Comparison of ENCODE assay signal across 8 cellular contexts in the genomic region with DNA sequence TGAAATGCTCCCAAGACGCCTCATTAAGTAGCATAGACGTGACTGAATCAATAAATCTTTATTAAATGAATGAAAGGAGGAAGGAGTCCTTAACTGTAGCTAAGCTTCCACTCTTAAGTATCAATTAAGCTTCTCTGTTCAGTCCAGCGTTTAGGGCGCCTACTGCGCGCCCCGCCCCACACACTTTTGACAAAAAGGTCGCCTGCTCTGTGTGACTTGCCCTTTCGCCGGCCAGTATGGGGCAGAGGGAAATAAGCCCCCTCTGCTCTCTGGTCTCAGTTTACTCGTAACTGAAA. TPM values are rescaled to one million over a fixed set of nuclear protein-coding genes. Genes with fewer than 3 reads are reported as not detected.
DNase-seq lines count a peak whose midpoint lies in the region; ATAC-seq and TF ChIP-seq lines count a peak whose summit lies in the region.

No MANE protein-coding gene starts in this region.

- no peaks in the 10 kb centered on the region for H3K27me3 ChIP-seq in liver (ENCODE audit: control insufficient read depth in 4 of 4, insufficient read depth in 4 of 4, low read length in 3 of 4)
- H3K27me3 ChIP-seq in tibial nerve = no peaks in the 10 kb centered on the region

- no peaks in the 10 kb centered on the region for H3K27me3 Mint-ChIP-seq in activated T-cell treated with anti-CD3 and anti-CD28 coated beads, Interleukin-2, amount 50 U/mL, for 4 hours (ENCODE audit: low read depth)

- peak overlapping the region; percentile 77 to 90 for H3K27ac Mint-ChIP-seq in activated naive CD4-positive, alpha-beta T cell treated with anti-CD3 and anti-CD28 coated beads, Interleukin-2, amount 50 U/mL, for 72 hours

- no peaks in the 10 kb centered on the region for H3K9me3 Mint-ChIP-seq in activated T-cell treated with anti-CD3 and anti-CD28 coated beads, Interleukin-2, amount 50 U/mL, for 4 hours
- H3K9me3 Mint-ChIP-seq in activated naive CD4-positive, alpha-beta T cell treated with anti-CD3 and anti-CD28 coated beads, Interleukin-2, amount 50 U/mL, for 72 hours = no peaks in the 10 kb centered on the region

- no peak for TF ChIP-seq EP300 in tibial nerve (IDR thresholded peaks at IDR 0.05)

- ATAC-seq in activated T-cell treated with anti-CD3 and anti-CD28 coated beads, Interleukin-2, amount 50 U/mL, for 4 hours = no peak
- ATAC-seq in activated naive CD4-positive, alpha-beta T cell treated with anti-CD3 and anti-CD28 coated beads, Interleukin-2, amount 50 U/mL, for 72 hours = no peak

- no peaks in the 10 kb centered on the region for H3K36me3 Mint-ChIP-seq in activated T-cell treated with anti-CD3 and anti-CD28 coated beads, Interleukin-2, amount 50 U/mL, for 4 hours (ENCODE audit: insufficient read depth)
- H3K36me3 Mint-ChIP-seq in activated naive CD4-positive, alpha-beta T cell treated with anti-CD3 and anti-CD28 coated beads, Interleukin-2, amount 50 U/mL, for 72 hours = no peaks in the 10 kb centered on the region

- peak overlapping the region; percentile 89 for H3K4me3 Mint-ChIP-seq in activated T-cell treated with anti-CD3 and anti-CD28 coated beads, Interleukin-2, amount 50 U/mL, for 4 hours

- H3K4me3 ChIP-seq in liver (ENCODE audit: low read depth in 1 of 3, low read length in 3 of 3) (peak overlapping the region; percentile 81 to 84 (median 82)), tibial nerve (peak overlapping the region; percentile 61 to 96 (median 89))

- TF ChIP-seq RAD21 in liver (IDR thresholded peaks at IDR 0.05) = no peak

- H3K27ac ChIP-seq in liver (ENCODE audit: low read depth in 1 of 2, low read length in 2 of 2) (peak overlapping the region; percentile 11 to 32), tibial nerve (peak overlapping the region in 3 of 4 donors; percentile 25 to 91 (median 83)), substantia nigra (ENCODE audit: low read depth, low read length, poor library complexity, severe bottlenecking) (no peak overlapping the region)

- H3K36me3 ChIP-seq in liver (ENCODE audit: control insufficient read depth in 4 of 4, insufficient read depth in 3 of 4, low read depth in 1 of 4, low read length in 3 of 4) (peaks cover 0 to 4% (median 1%) of the 10 kb centered on the region in 4 donors), tibial nerve (peaks cover 0 to 15% (median 4%) of the 10 kb centered on the region in 3 donors)

- no peak for DNase-seq in activated T-cell treated with anti-CD3 and anti-CD28 coated beads, Interleukin-2, amount 50 U/mL, for 4 hours
- no peak for DNase-seq in activated T-cell treated with anti-CD3 and anti-CD28 coated beads, Interleukin-2, amount 50 U/mL, for 1 hour
- no peak for DNase-seq in activated naive CD4-positive, alpha-beta T cell treated with anti-CD3 and anti-CD28 coated beads, Interleukin-2, amount 50 U/mL, for 72 hours (ENCODE audit: low spot score in 2 of 2)
- DNase-seq in tibial nerve (ENCODE audit: low spot score in 2 of 2) = no peak
- DNase-seq in substantia nigra (lab: John Stamatoyannopoulos, UW) = no peak
- DNase-seq in NCI-H510A (lab: John Stamatoyannopoulos, UW) = no peak
- DNase-seq in CD1c-positive myeloid dendritic cell (ENCODE audit: extremely low spot score) = no peak

- H3K4me1 Mint-ChIP-seq in activated T-cell treated with anti-CD3 and anti-CD28 coated beads, Interleukin-2, amount 50 U/mL, for 4 hours (ENCODE audit: low read depth) = peaks cover 22% of the 10 kb centered on the region

- 13% methylated on average over 11 of the region's 11 CpGs for WGBS in liver
- WGBS in tibial nerve, 2 donors = 2 to 5% methylated on average over 11 of the region's 11 CpGs

- H3K4me1 ChIP-seq in liver (ENCODE audit: control insufficient read depth in 4 of 4, insufficient read depth in 4 of 4, low read length in 3 of 4) = peaks cover 20 to 76% (median 68%) of the 10 kb centered on the region in 4 donors
- peaks cover 0 to 26% (median 12%) of the 10 kb centered on the region in 4 donors for H3K4me1 ChIP-seq in tibial nerve

- TF ChIP-seq CTCF in liver (IDR thresholded peaks at IDR 0.05; ENCODE audit: low read depth, low read length, missing input control) = no peak
- no peak for TF ChIP-seq CTCF in tibial nerve (IDR thresholded peaks at IDR 0.05)

- H3K9me3 ChIP-seq in liver (ENCODE audit: control insufficient read depth in 4 of 4, low read length in 3 of 4) (no peaks in the 10 kb centered on the region), tibial nerve (no peaks in the 10 kb centered on the region)

- H3K9ac ChIP-seq in liver (ENCODE audit: low read depth in 1 of 2, low read length in 2 of 2) = peak overlapping the region; percentile 37 to 45

- TF ChIP-seq POLR2A in tibial nerve (IDR thresholded peaks at IDR 0.05) = no peak

TF ChIP-seq in liver, 16 proteins besides CTCF, POLR2A, EP300 and RAD21:
- TF ChIP-seq YY1 (IDR thresholded peaks at IDR 0.05) (no peak), GABPA (IDR thresholded peaks at IDR 0.05 in 1 of 2, conservative IDR thresholded peaks at IDR 0.05 in 1 of 2) (no peak), FOXA1 (IDR thresholded peaks at IDR 0.05) (no peak), RXRA (IDR thresholded peaks at IDR 0.05) (no peak), FOXA2 (IDR thresholded peaks at IDR 0.05) (no peak)
- TF ChIP-seq, protein P1, sequence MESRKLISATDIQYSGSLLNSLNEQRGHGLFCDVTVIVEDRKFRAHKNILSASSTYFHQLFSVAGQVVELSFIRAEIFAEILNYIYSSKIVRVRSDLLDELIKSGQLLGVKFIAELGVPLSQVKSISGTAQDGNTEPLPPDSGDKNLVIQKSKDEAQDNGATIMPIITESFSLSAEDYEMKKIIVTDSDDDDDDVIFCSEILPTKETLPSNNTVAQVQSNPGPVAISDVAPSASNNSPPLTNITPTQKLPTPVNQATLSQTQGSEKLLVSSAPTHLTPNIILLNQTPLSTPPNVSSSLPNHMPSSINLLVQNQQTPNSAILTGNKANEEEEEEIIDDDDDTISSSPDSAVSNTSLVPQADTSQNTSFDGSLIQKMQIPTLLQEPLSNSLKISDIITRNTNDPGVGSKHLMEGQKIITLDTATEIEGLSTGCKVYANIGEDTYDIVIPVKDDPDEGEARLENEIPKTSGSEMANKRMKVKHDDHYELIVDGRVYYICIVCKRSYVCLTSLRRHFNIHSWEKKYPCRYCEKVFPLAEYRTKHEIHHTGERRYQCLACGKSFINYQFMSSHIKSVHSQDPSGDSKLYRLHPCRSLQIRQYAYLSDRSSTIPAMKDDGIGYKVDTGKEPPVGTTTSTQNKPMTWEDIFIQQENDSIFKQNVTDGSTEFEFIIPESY (IDR thresholded peaks at IDR 0.05) = no peak

RNA-seq across cellular contexts. Expression of gene DOLPP1, which starts 0.7 kb away (rescaled TPM):
- 10 to 100 TPM; 27.5 to 30.5 (median 30.3) TPM for total RNA-seq in activated T-cell treated with anti-CD3 and anti-CD28 coated beads, Interleukin-2, amount 50 U/mL, for 4 hours
- 10 to 100 TPM; 11.6 to 36.1 TPM for total RNA-seq in activated naive CD4-positive, alpha-beta T cell treated with anti-CD3 and anti-CD28 coated beads, Interleukin-2, amount 50 U/mL, for 72 hours
- total RNA-seq in liver (10 to 100 TPM; 15.3 to 15.6 TPM), tibial nerve (10 to 100 TPM in 1 of 4 donors, 1 to 10 TPM in 3; 4.7 to 12.0 (median 6.7) TPM)
- polyA plus RNA-seq in liver = 10 to 100 TPM; 14.6 to 14.8 TPM

RNA-seq across cellular contexts. Expression of gene CRAT, which starts 30.3 kb away (rescaled TPM):
- total RNA-seq in activated T-cell treated with anti-CD3 and anti-CD28 coated beads, Interleukin-2, amount 50 U/mL, for 4 hours = 1 to 10 TPM; 3.4 to 5.2 (median 5.2) TPM
- total RNA-seq in activated naive CD4-positive, alpha-beta T cell treated with anti-CD3 and anti-CD28 coated beads, Interleukin-2, amount 50 U/mL, for 72 hours = 10 to 100 TPM; 14.7 to 35.6 TPM
- total RNA-seq in liver (100 to 1,000 TPM in 1 of 2 donors, 10 to 100 TPM in 1; 33.8 to 121 TPM), tibial nerve (10 to 100 TPM; 42.7 to 81.8 (median 63.2) TPM)
- 100 to 1,000 TPM in 1 of 2 donors, 10 to 100 TPM in 1; 69.8 to 108 TPM for polyA plus RNA-seq in liver

RNA-seq across cellular contexts. Expression of gene PTPA, which starts 31.0 kb away (rescaled TPM):
- 10 to 100 TPM; 80.7 to 90.2 (median 89.9) TPM for total RNA-seq in activated T-cell treated with anti-CD3 and anti-CD28 coated beads, Interleukin-2, amount 50 U/mL, for 4 hours
- 100 to 1,000 TPM in 1 of 2 donors, 10 to 100 TPM in 1; 93.1 to 109 TPM for total RNA-seq in activated naive CD4-positive, alpha-beta T cell treated with anti-CD3 and anti-CD28 coated beads, Interleukin-2, amount 50 U/mL, for 72 hours
- total RNA-seq in liver (10 to 100 TPM; 27.6 to 42.6 TPM), tibial nerve (10 to 100 TPM; 38.0 to 50.1 (median 44.0) TPM)
- 10 to 100 TPM; 34.1 to 66.0 TPM for polyA plus RNA-seq in liver

RNA-seq across cellular contexts. Expression of gene MIGA2, which starts 43.8 kb away (rescaled TPM):
- total RNA-seq in activated T-cell treated with anti-CD3 and anti-CD28 coated beads, Interleukin-2, amount 50 U/mL, for 4 hours = 10 to 100 TPM; 42.4 to 50.9 (median 46.6) TPM
- total RNA-seq in activated naive CD4-positive, alpha-beta T cell treated with anti-CD3 and anti-CD28 coated beads, Interleukin-2, amount 50 U/mL, for 72 hours = 10 to 100 TPM; 30.4 to 79.3 TPM
- total RNA-seq in liver (10 to 100 TPM; 22.8 to 42.6 TPM), tibial nerve (10 to 100 TPM; 25.3 to 56.7 (median 34.2) TPM)
- polyA plus RNA-seq in liver = 10 to 100 TPM in 1 of 2 donors, 1 to 10 TPM in 1; 8.0 to 11.1 TPM

RNA-seq across cellular contexts. Expression of gene SH3GLB2, which starts 52.1 kb away (rescaled TPM):
- 10 to 100 TPM; 37.5 to 43.2 (median 40.9) TPM for total RNA-seq in activated T-cell treated with anti-CD3 and anti-CD28 coated beads, Interleukin-2, amount 50 U/mL, for 4 hours
- total RNA-seq in activated naive CD4-positive, alpha-beta T cell treated with anti-CD3 and anti-CD28 coated beads, Interleukin-2, amount 50 U/mL, for 72 hours = 10 to 100 TPM; 44.1 to 59.9 TPM
- total RNA-seq in liver (10 to 100 TPM; 22.6 to 26.9 TPM), tibial nerve (100 to 1,000 TPM; 117 to 175 (median 129) TPM)
- 10 to 100 TPM in 1 of 2 donors, 1 to 10 TPM in 1; 5.0 to 14.0 TPM for polyA plus RNA-seq in liver
